Comparison of ENCODE assay signal across 21 cellular contexts in the genomic region with DNA sequence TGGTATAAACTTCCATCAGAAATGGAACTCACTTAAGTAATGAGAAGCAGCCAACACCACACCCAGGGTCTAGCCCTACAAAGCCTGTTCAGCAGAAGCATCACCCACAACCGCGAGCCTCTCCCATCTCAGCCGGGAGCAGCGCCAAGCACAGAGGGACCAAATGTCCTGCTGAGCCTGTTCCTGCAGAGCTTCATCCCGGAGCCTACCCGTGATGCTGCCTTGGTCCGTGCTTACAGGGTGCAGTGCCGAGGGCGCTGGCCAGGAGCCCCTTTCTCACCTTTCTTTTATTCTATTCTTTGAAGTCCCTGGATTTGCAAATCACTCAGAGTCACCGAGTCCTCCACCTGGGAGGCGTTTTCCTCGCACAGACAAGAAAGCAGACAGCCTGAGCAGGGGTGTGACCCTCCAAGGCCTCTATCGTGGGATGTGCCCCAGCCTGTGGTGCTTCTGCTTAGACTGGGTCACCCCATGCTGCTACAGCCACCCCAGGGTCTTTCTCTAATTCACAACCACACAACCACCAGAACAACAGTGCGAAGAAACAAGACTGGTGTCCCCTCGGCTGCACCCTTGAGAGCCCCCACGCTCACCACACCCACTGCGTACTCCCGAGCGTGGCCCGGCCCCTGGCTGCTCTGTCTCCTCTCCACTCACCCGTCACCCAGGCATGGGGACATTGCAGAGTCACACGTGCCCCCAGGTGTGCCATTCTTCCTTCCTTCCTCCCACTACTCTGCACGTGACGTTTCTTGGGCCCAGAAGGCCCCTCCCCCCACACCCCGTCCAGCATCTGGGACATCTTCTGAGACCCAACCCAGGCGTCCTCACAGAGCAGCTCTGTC.
A peak's percentile ranks its signal among the peaks of the same experiment; 100 is the strongest.
DNase-seq lines count a peak whose midpoint lies in the region; ATAC-seq, FAIRE-seq and TF ChIP-seq lines count a peak whose summit lies in the region.
"Had no signal": no experiment of that assay in that cellular context is flagged by ENCODE, and none has a peak within 500 bp of the region (broad histone marks: within the 10 kb centered on the region; RNA-seq: fewer than 3 reads in every experiment).

No MANE protein-coding gene starts in this region.

- CTCF ChIA-PET in Caco-2 (lab: Charles Lee), result no interaction called here

- peak overlapping the region; percentile 84 for H3K4me2 ChIP-seq in BLaER1
- H3K4me2 ChIP-seq in GM23248 (ENCODE audit: unreplicated experiment), result no peak overlapping the region

- no peak overlapping the region for H2AFZ ChIP-seq in GM23248

- no peaks in the 10 kb centered on the region for H3K9me3 Mint-ChIP-seq in Caco-2 (ENCODE audit: unreplicated experiment)
- H3K9me3 Mint-ChIP-seq: mesothelial cell of epicardium; natural killer cell treated with Interleukin-12 subunit alpha and Interleukin-12 subunit beta and Interleukin-15 and Interleukin-18, amount 100 ng/mL, for 72 hours; stimulated activated naive CD8-positive, alpha-beta T cell treated with anti-CD3 and anti-CD28 coated beads, Interleukin-15, Interleukin-2, amounts not matched to agents 100 ng/mL and 50 ng/mL, for 24 hours; WTC11 had no signal

- H3K27ac ChIP-seq in BLaER1 (peak overlapping the region; percentile 53), GM23248 (no peak overlapping the region), ovary (no peak overlapping the region)
- H3K27ac ChIP-seq: epithelial cell of prostate, SK-N-MC had no signal

- H3K36me3 Mint-ChIP-seq in Caco-2 (ENCODE audit: insufficient read depth, unreplicated experiment), result no peaks in the 10 kb centered on the region
- H3K36me3 Mint-ChIP-seq: natural killer cell treated with Interleukin-12 subunit alpha and Interleukin-12 subunit beta and Interleukin-15 and Interleukin-18, amount 100 ng/mL, for 72 hours had no signal

- H3K36me3 ChIP-seq in BLaER1 (no peaks in the 10 kb centered on the region), GM23248 (ENCODE audit: low read depth) (no peaks in the 10 kb centered on the region), ovary (no peaks in the 10 kb centered on the region), Caco-2 (ENCODE audit: control insufficient read depth, insufficient read depth, low read length) (no peaks in the 10 kb centered on the region)
- H3K36me3 ChIP-seq: BE2C had no signal

- H3K4me1 Mint-ChIP-seq in Caco-2 (ENCODE audit: low read depth, unreplicated experiment), result no peaks in the 10 kb centered on the region

- peaks cover 10% of the 10 kb centered on the region for H3K27me3 Mint-ChIP-seq in Caco-2 (ENCODE audit: insufficient read depth, unreplicated experiment)
- H3K27me3 Mint-ChIP-seq: stimulated activated naive CD8-positive, alpha-beta T cell treated with anti-CD3 and anti-CD28 coated beads, Interleukin-15, Interleukin-2, amounts not matched to agents 100 ng/mL and 50 ng/mL, for 24 hours had no signal

- no peaks in the 10 kb centered on the region for H3K9me3 ChIP-seq in BLaER1
- no peaks in the 10 kb centered on the region for H3K9me3 ChIP-seq in GM23248 (ENCODE audit: low read depth)
- no peaks in the 10 kb centered on the region for H3K9me3 ChIP-seq in ovary
- no peaks in the 10 kb centered on the region for H3K9me3 ChIP-seq in Caco-2
- H3K9me3 ChIP-seq: BE2C had no signal

- ATAC-seq in GM21825 (IDR thresholded peaks at IDR 0.05; ENCODE audit: unreplicated experiment), result no peak
- ATAC-seq: left colon, WTC11 had no signal

- no peak overlapping the region for H3K4me3 Mint-ChIP-seq in Caco-2 (ENCODE audit: unreplicated experiment)
- H3K4me3 Mint-ChIP-seq: mesothelial cell of epicardium; natural killer cell treated with Interleukin-12 subunit alpha and Interleukin-12 subunit beta and Interleukin-15 and Interleukin-18, amount 100 ng/mL, for 72 hours; stimulated activated naive CD8-positive, alpha-beta T cell treated with anti-CD3 and anti-CD28 coated beads, Interleukin-15, Interleukin-2, amounts not matched to agents 100 ng/mL and 50 ng/mL, for 24 hours; WTC11 had no signal

- TF ChIP-seq CTCF in ovary (IDR thresholded peaks at IDR 0.05) (no peak), D721Med (IDR thresholded peaks at IDR 0.05; ENCODE audit: insufficient read depth, missing control alignments) (no peak), Caco-2 (IDR thresholded peaks at IDR 0.05; ENCODE audit: insufficient read depth in 1 of 2, low read depth in 1 of 2, low read length in 1 of 2, severe bottlenecking in 1 of 2, unreplicated experiment in 1 of 2) (no peak)

- H4K20me1 ChIP-seq in BLaER1 (no peaks in the 10 kb centered on the region), GM23248 (ENCODE audit: insufficient read depth) (no peaks in the 10 kb centered on the region)

- no peaks in the 10 kb centered on the region for H3K79me2 ChIP-seq in GM23248 (ENCODE audit: insufficient read depth)

- no peak for TF ChIP-seq EP300 in ovary (IDR thresholded peaks at IDR 0.05)

- no peak for TF ChIP-seq POLR2A in ovary (IDR thresholded peaks at IDR 0.05)

- in situ Hi-C loops in GM23248 (cut with MboI), result no loop called here

- H3K9me2 ChIP-seq in GM23248 (ENCODE audit: insufficient read depth), result no peaks in the 10 kb centered on the region

- no peak overlapping the region for H3K27ac Mint-ChIP-seq in Caco-2 (ENCODE audit: unreplicated experiment)
- H3K27ac Mint-ChIP-seq: mesothelial cell of epicardium; natural killer cell treated with Interleukin-12 subunit alpha and Interleukin-12 subunit beta and Interleukin-15 and Interleukin-18, amount 100 ng/mL, for 72 hours; stimulated activated naive CD8-positive, alpha-beta T cell treated with anti-CD3 and anti-CD28 coated beads, Interleukin-15, Interleukin-2, amounts not matched to agents 100 ng/mL and 50 ng/mL, for 24 hours had no signal

- FAIRE-seq in D721Med (lab: Jason Lieb, UNC), result no peak
- FAIRE-seq: G401.6 had no signal

- H3K27me3 ChIP-seq in BLaER1 (no peaks in the 10 kb centered on the region), GM23248 (replicated peaks; ENCODE audit: insufficient read depth) (no peaks in the 10 kb centered on the region), ovary (no peaks in the 10 kb centered on the region), Caco-2 (replicated peaks; ENCODE audit: control insufficient read depth, insufficient read depth, low read length) (no peaks in the 10 kb centered on the region)
- H3K27me3 ChIP-seq: BE2C had no signal

- peaks cover 82% of the 10 kb centered on the region for H3K4me1 ChIP-seq in BLaER1
- H3K4me1 ChIP-seq in GM23248 (ENCODE audit: insufficient read depth), result no peaks in the 10 kb centered on the region
- H3K4me1 ChIP-seq in ovary (ENCODE audit: insufficient read depth), result no peaks in the 10 kb centered on the region
- H3K4me1 ChIP-seq in Caco-2, result no peaks in the 10 kb centered on the region

- intact Hi-C loops in ovary (cut with DNase I), result no loop called here
- intact Hi-C loops in Caco-2 (cut with micrococcal nuclease; ENCODE audit: unreplicated experiment), result no loop called here

- H3K4me3 ChIP-seq in BLaER1, result no peak overlapping the region
- no peak overlapping the region for H3K4me3 ChIP-seq in GM23248
- no peak overlapping the region for H3K4me3 ChIP-seq in ovary
- no peak overlapping the region for H3K4me3 ChIP-seq in Caco-2 (ENCODE audit: low read depth, low read length)
- H3K4me3 ChIP-seq: SK-N-MC had no signal

- BruUV-seq in Caco-2 (replicated peaks; lab: Mats Ljungman, UMichigan), result no TSS peak

- 60 to 62% methylated on average over 24 to 26 of the region's 26 CpGs for whole genome bisulfite sequencing in GM23248 (ENCODE audit: low coverage in 1 of 2, low lambda C conversion rate in 2 of 2, missing lambda C conversion rate in 2 of 2), 2 experiments
- WGBS in ovary, 3 donors, result 85 to 91% (median 89%) methylated on average over 26 of the region's 26 CpGs

- POLR2A ChIA-PET in Caco-2 (lab: Charles Lee), result no interaction called here

- DNase-seq in GM23248, result peak; percentile 45
- DNase-seq in fibroblast of gingiva (ENCODE audit: low read depth), result peak; percentile 17
- DNase-seq in ovary, result peak in 3 of 5 donors; percentile 9 to 23 (median 11)
- DNase-seq in D721Med (ENCODE audit: insufficient read length, low spot score), result no peak
- DNase-seq in Caco-2, result no peak
- DNase-seq: activated CD4-positive, alpha-beta T cell treated with anti-CD3 and anti-CD28 coated beads, Interleukin-2, amount 50 U/mL, for 48 hours; amygdala; BE2C; left colon; MV-4-11; NCI-H187 treated with DMSO at 0.1 percent for 48 hours; stimulated activated CD4-positive, alpha-beta T cell treated with anti-CD3 and anti-CD28 coated beads, Interleukin-1b, Interleukin-23, amount 100 ng/mL, for 48 hours had no signal

- 0 out of 2 replicates have a peak overlapping the region, but pooled peaks have one; percentile 27 for H3K9ac ChIP-seq in BLaER1
- H3K9ac ChIP-seq in GM23248, result no peak overlapping the region

- H3F3A ChIP-seq in GM23248 (ENCODE audit: insufficient read depth), result no peaks in the 10 kb centered on the region

Comparison
In these comparisons a context has a peak if more than half of its experiments do, and no peak if none do; other contexts are left out.
1. DNase-seq: peak in GM23248 (single experiment), fibroblast of gingiva (single experiment) and ovary (3 of 5); none in D721Med (single experiment) and Caco-2 (0 of 2).